In the genomic region with DNA sequence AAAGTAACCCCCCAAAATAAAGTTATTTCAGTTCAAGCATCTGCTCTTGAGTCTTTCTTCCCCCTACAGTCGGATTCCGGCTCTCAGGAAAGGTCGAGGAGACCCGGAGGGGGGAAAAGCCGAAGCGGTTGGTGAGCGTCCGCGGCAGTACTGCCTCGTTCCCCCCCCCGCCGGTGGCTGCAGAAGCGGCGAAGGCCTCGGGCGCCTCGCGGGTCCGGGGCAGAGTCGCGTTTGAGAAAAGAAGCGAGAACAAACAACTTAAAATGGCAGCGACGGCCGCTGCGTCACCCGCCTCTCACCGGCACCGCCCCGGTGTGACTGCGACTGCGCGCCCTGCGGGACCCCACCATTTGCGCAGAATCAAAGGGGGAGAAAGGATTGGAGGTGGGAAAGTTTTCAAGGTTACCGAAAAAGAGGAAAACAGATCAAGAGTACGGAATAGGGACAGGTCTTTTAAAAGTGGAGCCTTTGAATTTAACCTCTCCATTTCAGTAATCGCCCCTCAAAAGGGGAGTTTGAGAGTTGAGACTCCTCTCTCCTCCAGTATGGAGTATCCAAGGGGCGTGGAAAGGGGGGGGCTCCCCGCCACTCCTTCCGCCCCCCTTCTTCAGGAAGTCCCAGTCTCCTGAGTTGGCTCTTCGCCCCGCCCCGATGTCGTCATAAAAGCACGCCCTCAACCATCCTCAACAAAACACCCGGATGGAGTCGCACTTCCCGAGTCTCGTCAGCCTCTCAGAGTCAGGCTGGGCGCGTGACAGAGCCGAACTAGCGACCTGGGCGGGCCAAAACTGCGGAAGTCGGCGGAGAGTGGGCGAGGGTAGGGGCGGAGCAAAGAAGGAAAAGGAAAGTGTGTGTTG, we compare ENCODE assay signal across 1 cellular context.
TF ChIP-seq lines count a peak whose summit lies in the region.

No MANE protein-coding gene starts in this region.

TF ChIP-seq in HepG2, 621 proteins besides CTCF, POLR2A, EP300 and RAD21 (continued from another document and continues in another):
- TF ChIP-seq ZBTB10 (CRISPR knock-in tag; IDR thresholded peaks at IDR 0.05; ENCODE audit: borderline replicate concordance) (0 out of 2 replicates have a peak, but pooled peaks have one; percentile 20), ZNF747 (CRISPR knock-in tag; IDR thresholded peaks at IDR 0.05; ENCODE audit: borderline replicate concordance) (peak; percentile 60), GABPA (IDR thresholded peaks at IDR 0.05; ENCODE audit: low read depth, low read length) (peak; percentile 67), GABPA (CRISPR knock-in tag; IDR thresholded peaks at IDR 0.05; ENCODE audit: low read depth) (peak; percentile 94), ZSCAN20 (CRISPR knock-in tag; IDR thresholded peaks at IDR 0.05; ENCODE audit: borderline replicate concordance) (no peak), SP2 (CRISPR knock-in tag; IDR thresholded peaks at IDR 0.05) (peak; percentile 83), ZNF615 (CRISPR knock-in tag; IDR thresholded peaks at IDR 0.05; ENCODE audit: borderline replicate concordance) (no peak), ZZZ3 (CRISPR knock-in tag; IDR thresholded peaks at IDR 0.05; ENCODE audit: borderline replicate concordance) (no peak; the same call in 1 of the 2 replicates), GPN1 (CRISPR knock-in tag; IDR thresholded peaks at IDR 0.05; ENCODE audit: borderline replicate concordance) (no peak), ZNF318 (CRISPR knock-in tag; IDR thresholded peaks at IDR 0.05) (0 out of 2 replicates have a peak, but pooled peaks have one; percentile 28), ZNF556 (CRISPR knock-in tag; IDR thresholded peaks at IDR 0.05; ENCODE audit: borderline replicate concordance) (no peak; the same call in 1 of the 2 replicates), NCOA1 (CRISPR knock-in tag; IDR thresholded peaks at IDR 0.05) (no peak), ZNF512 (CRISPR knock-in tag; IDR thresholded peaks at IDR 0.05) (no peak), ADNP (CRISPR knock-in tag; IDR thresholded peaks at IDR 0.05) (no peak), KLF6 (CRISPR knock-in tag; IDR thresholded peaks at IDR 0.05) (peak; percentile 86), CENPX (CRISPR knock-in tag; IDR thresholded peaks at IDR 0.05) (no peak), SP5 (CRISPR knock-in tag; IDR thresholded peaks at IDR 0.05; ENCODE audit: borderline replicate concordance, low read depth) (peak; percentile 85; the same call in 1 of the 2 replicates), PRPF4 (IDR thresholded peaks at IDR 0.05; ENCODE audit: low read depth, low read length, poor library complexity, severe bottlenecking) (no peak), MAX (IDR thresholded peaks at IDR 0.05) (no peak; the same call in 1 of the 2 replicates), SYNCRIP (IDR thresholded peaks at IDR 0.05; ENCODE audit: insufficient read depth, low read depth, low read length) (no peak), ZNF567 (CRISPR knock-in tag; IDR thresholded peaks at IDR 0.05; ENCODE audit: borderline replicate concordance) (no peak), MTF1 (CRISPR knock-in tag; IDR thresholded peaks at IDR 0.05) (peak; percentile 85; the same call in 1 of the 2 replicates), ZNF530 (CRISPR knock-in tag; IDR thresholded peaks at IDR 0.05; ENCODE audit: low read depth) (no peak), ZBTB46 (CRISPR knock-in tag; IDR thresholded peaks at IDR 0.05; ENCODE audit: borderline replicate concordance) (no peak), FIP1L1 (IDR thresholded peaks at IDR 0.05; ENCODE audit: borderline replicate concordance, insufficient read depth, low read depth, low read length) (peak; percentile 33; the same call in 1 of the 2 replicates), FOSL2 (CRISPR knock-in tag; IDR thresholded peaks at IDR 0.05) (peak; percentile 66), AGO2 (optimal IDR thresholded peaks at IDR 0.05; ENCODE audit: low read depth, low read length) (no peak), ZMAT5 (CRISPR knock-in tag; IDR thresholded peaks at IDR 0.05; ENCODE audit: borderline replicate concordance, low read depth) (no peak), PRMT3 (CRISPR knock-in tag; IDR thresholded peaks at IDR 0.05; ENCODE audit: borderline replicate concordance, low read depth) (0 out of 2 replicates have a peak, but pooled peaks have one; percentile 60), KDM5A (IDR thresholded peaks at IDR 0.05; ENCODE audit: borderline replicate concordance, low read length) (no peak; the same call in 1 of the 2 replicates), TAF15 (IDR thresholded peaks at IDR 0.05; ENCODE audit: low read depth, low read length, poor library complexity, severe bottlenecking) (no peak), SNAPC5 (CRISPR knock-in tag; IDR thresholded peaks at IDR 0.05; ENCODE audit: borderline replicate concordance) (no peak)
- TF ChIP-seq, protein P1, sequence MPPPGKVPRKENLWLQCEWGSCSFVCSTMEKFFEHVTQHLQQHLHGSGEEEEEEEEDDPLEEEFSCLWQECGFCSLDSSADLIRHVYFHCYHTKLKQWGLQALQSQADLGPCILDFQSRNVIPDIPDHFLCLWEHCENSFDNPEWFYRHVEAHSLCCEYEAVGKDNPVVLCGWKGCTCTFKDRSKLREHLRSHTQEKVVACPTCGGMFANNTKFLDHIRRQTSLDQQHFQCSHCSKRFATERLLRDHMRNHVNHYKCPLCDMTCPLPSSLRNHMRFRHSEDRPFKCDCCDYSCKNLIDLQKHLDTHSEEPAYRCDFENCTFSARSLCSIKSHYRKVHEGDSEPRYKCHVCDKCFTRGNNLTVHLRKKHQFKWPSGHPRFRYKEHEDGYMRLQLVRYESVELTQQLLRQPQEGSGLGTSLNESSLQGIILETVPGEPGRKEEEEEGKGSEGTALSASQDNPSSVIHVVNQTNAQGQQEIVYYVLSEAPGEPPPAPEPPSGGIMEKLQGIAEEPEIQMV (CRISPR knock-in tag; IDR thresholded peaks at IDR 0.05; ENCODE audit: low read depth) = peak; percentile 97
- TF ChIP-seq, protein P2, sequence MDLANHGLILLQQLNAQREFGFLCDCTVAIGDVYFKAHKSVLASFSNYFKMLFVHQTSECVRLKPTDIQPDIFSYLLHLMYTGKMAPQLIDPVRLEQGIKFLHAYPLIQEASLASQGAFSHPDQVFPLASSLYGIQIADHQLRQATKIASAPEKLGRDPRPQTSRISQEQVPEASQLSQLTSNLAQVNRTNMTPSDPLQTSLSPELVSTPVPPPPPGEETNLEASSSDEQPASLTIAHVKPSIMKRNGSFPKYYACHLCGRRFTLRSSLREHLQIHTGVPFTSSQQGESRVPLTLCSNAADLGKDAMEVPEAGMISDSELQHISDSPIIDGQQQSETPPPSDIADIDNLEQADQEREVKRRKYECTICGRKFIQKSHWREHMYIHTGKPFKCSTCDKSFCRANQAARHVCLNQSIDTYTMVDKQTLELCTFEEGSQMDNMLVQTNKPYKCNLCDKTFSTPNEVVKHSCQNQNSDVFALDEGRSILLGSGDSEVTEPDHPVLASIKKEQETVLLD (CRISPR knock-in tag; IDR thresholded peaks at IDR 0.05; ENCODE audit: low read depth) = no peak; the same call in 1 of the 2 replicates
